ENCODE assay signal across 14 cellular contexts in genomic region chr12:68237523-68238070, GRCh38. TPM values are rescaled to one million over a fixed set of nuclear protein-coding genes. Genes with fewer than 3 reads are reported as not detected.
DNase-seq lines count a peak whose midpoint lies in the region; ATAC-seq, FAIRE-seq and TF ChIP-seq lines count a peak whose summit lies in the region.
"Had no signal": no experiment of that assay in that cellular context is flagged by ENCODE, and none has a peak within 500 bp of the region (broad histone marks: within the 10 kb centered on the region; RNA-seq: fewer than 3 reads in every experiment).

No MANE protein-coding gene starts in this region.

- peak overlapping the region; percentile 23 for H3K9ac ChIP-seq in adipocyte (ENCODE audit: low read length)
- H3K9ac ChIP-seq in colonic mucosa (ENCODE audit: low read depth in 2 of 2, low read length in 2 of 2) = no peak overlapping the region

- H3K36me3 ChIP-seq in BJ (ENCODE audit: control insufficient read depth, insufficient read depth, low read length) (no peaks in the 10 kb centered on the region), adipocyte (ENCODE audit: control insufficient read depth, insufficient read depth, low read length, severe bottlenecking) (no peaks in the 10 kb centered on the region), colonic mucosa (no peaks in the 10 kb centered on the region)
- H3K36me3 ChIP-seq: upper lobe of left lung had no signal

- H3K27ac ChIP-seq in colonic mucosa = no peak overlapping the region

- FAIRE-seq in GM19239 (lab: Jason Lieb, UNC) = peak; percentile 51

- peak; percentile 9 for DNase-seq in BJ (ENCODE audit: low read depth)
- DNase-seq in GM19239 (ENCODE audit: insufficient read length, low spot score) = no peak
- DNase-seq in adipocyte (ENCODE audit: low read depth) = peak; percentile 27
- DNase-seq in naive thymus-derived CD8-positive, alpha-beta T cell = no peak
- DNase-seq in NCI-H2227 (lab: John Stamatoyannopoulos, UW; ENCODE audit: unreplicated experiment) = no peak
- DNase-seq in colonic mucosa = no peak
- DNase-seq: activated effector memory CD4-positive, alpha-beta T cell treated with Interleukin-2 at 50 U/mL for 16 hours; cortex of kidney; foreskin melanocyte; NCI-H2029 treated with DMSO at 0.1 percent for 48 hours; upper lobe of left lung had no signal

- H3K27me3 Mint-ChIP-seq in naive thymus-derived CD8-positive, alpha-beta T cell = peaks cover 0 to 1% (median 0%) of the 10 kb centered on the region in 5 donors

- POLR2A ChIA-PET in BJ (lab: Charles Lee) = interaction anchor here (0.5 kb wide), 1 partner anchor 515 kb away, joined by 4 read pairs; no protein-coding TSS in a partner anchor
- POLR2A ChIA-PET in naive thymus-derived CD8-positive, alpha-beta T cell (lab: Charles Lee) = interaction anchor here (0.7 kb wide), 2 partner anchors 9 to 968 kb away, joined by 3 read pairs; partner anchors contain the start of gene CAND1

- no peak for ATAC-seq in naive thymus-derived CD8-positive, alpha-beta T cell
- ATAC-seq in GM21360 (IDR thresholded peaks at IDR 0.05; ENCODE audit: unreplicated experiment) (no peak), HG02763 (IDR thresholded peaks at IDR 0.05; ENCODE audit: unreplicated experiment) (no peak)

- CTCF ChIA-PET in BJ (lab: Yijun Ruan, JAX) = interaction anchor here (0.6 to 2.9 kb wide), 9 partner anchors 10 to 83 kb away, joined by 3 to 22 read pairs (median 3); no protein-coding TSS in a partner anchor

- H3K4me3 Mint-ChIP-seq in naive thymus-derived CD8-positive, alpha-beta T cell = peak overlapping the region in 9 of 10 donors; percentile 83 to 97 (median 93)

- H3K9me3 ChIP-seq in adipocyte (ENCODE audit: control insufficient read depth, low read length) (no peaks in the 10 kb centered on the region), colonic mucosa (no peaks in the 10 kb centered on the region)
- H3K9me3 ChIP-seq: upper lobe of left lung had no signal

- H3K27ac Mint-ChIP-seq in naive thymus-derived CD8-positive, alpha-beta T cell = peak overlapping the region; percentile 86 to 99 (median 96)

- H3K4me3 ChIP-seq in BJ (ENCODE audit: low read depth, low read length) (no peak overlapping the region), adipocyte (ENCODE audit: low read length) (no peak overlapping the region), colonic mucosa (no peak overlapping the region)

- intact Hi-C loops in colonic mucosa (cut with DNase I) = no loop called here

- H3K4me1 ChIP-seq in adipocyte (ENCODE audit: control insufficient read depth, insufficient read depth, low read length) (peaks cover 31% of the 10 kb centered on the region), colonic mucosa (no peaks in the 10 kb centered on the region)

- H3K27me3 ChIP-seq in BJ (ENCODE audit: control insufficient read depth, insufficient read depth, low read length) = 0 out of 2 replicates have a peak, but pooled peaks cover 2% of the 10 kb centered on the region
- no peaks in the 10 kb centered on the region for H3K27me3 ChIP-seq in adipocyte (replicated peaks; ENCODE audit: control insufficient read depth, insufficient read depth, low read length)
- no peaks in the 10 kb centered on the region for H3K27me3 ChIP-seq in colonic mucosa
- H3K27me3 ChIP-seq: upper lobe of left lung had no signal

- TF ChIP-seq CTCF in BJ (IDR thresholded peaks at IDR 0.05; ENCODE audit: insufficient read depth, low read depth, low read length) (no peak), colonic mucosa (IDR thresholded peaks at IDR 0.05) (no peak)

- H3K9me3 Mint-ChIP-seq in naive thymus-derived CD8-positive, alpha-beta T cell = peaks cover 0 to 2% (median 0%) of the 10 kb centered on the region in 9 donors

- H3K36me3 Mint-ChIP-seq in naive thymus-derived CD8-positive, alpha-beta T cell = peaks cover 0 to 2% (median 0%) of the 10 kb centered on the region in 3 donors

- H3K4me1 Mint-ChIP-seq in naive thymus-derived CD8-positive, alpha-beta T cell = peaks cover 29 to 53% (median 51%) of the 10 kb centered on the region in 4 donors

RNA-seq across cellular contexts. Expression of gene IL26, which starts 12.0 kb away (rescaled TPM):
- not detected in 2 replicates for polyA plus RNA-seq in BJ (2011; rRNA removed)
- polyA minus RNA-seq in BJ (2011; rRNA and poly(A)+ RNA removed) = not detected in 2 replicates
- not detected for total RNA-seq in naive thymus-derived CD8-positive, alpha-beta T cell
- under 1 TPM in 1 of 3 donors, not detected in 2; 0.54 TPM for polyA plus RNA-seq in naive thymus-derived CD8-positive, alpha-beta T cell
- total RNA-seq in colonic mucosa = not detected
- total RNA-seq: pulmonary artery endothelial cell, upper lobe of left lung had no signal

RNA-seq across cellular contexts. Expression of gene IL22, which starts 15.8 kb away (rescaled TPM):
- not detected in 2 replicates for polyA plus RNA-seq in BJ (2011; rRNA removed)
- polyA minus RNA-seq in BJ (2011; rRNA and poly(A)+ RNA removed) = not detected in 2 replicates
- total RNA-seq in naive thymus-derived CD8-positive, alpha-beta T cell = not detected
- polyA plus RNA-seq in naive thymus-derived CD8-positive, alpha-beta T cell = not detected
- total RNA-seq in colonic mucosa = not detected
- total RNA-seq: pulmonary artery endothelial cell, upper lobe of left lung had no signal

Comparison
In these comparisons a context has a peak if more than half of its experiments do, and no peak if none do; other contexts are left out.
1. DNase-seq: peak in BJ (single experiment) and adipocyte (single experiment); none in GM19239 (single experiment), naive thymus-derived CD8-positive, alpha-beta T cell (0 of 10), NCI-H2227 (single experiment) and colonic mucosa (single experiment).